In genomic region chr11:69383946-69384547, GRCh38 we compare ENCODE assay signal across 20 cellular contexts.
DNase-seq lines count a peak whose midpoint lies in the region; ATAC-seq, FAIRE-seq and TF ChIP-seq lines count a peak whose summit lies in the region.
"Had no signal": no experiment of that assay in that cellular context is flagged by ENCODE, and none has a peak within 500 bp of the region (broad histone marks: within the 10 kb centered on the region; RNA-seq: fewer than 3 reads in every experiment).

No MANE protein-coding gene starts in this region.

- no peak for TF ChIP-seq POLR2A in GM12892 (IDR thresholded peaks at IDR 0.05; ENCODE audit: low read depth, low read length)
- no peak for TF ChIP-seq POLR2A in spleen (IDR thresholded peaks at IDR 0.05)

- peak; percentile 3 for DNase-seq in activated T-cell treated with anti-CD3 and anti-CD28 coated beads, Interleukin-2, amount 50 U/mL, for 4 hours
- no peak for DNase-seq in activated T-cell treated with anti-CD3 and anti-CD28 coated beads, Interleukin-2, amount 50 U/mL, for 48 hours
- DNase-seq in GM12892 (ENCODE audit: insufficient read length) (peak; percentile 11), endodermal cell (peak; percentile 16), spleen (peak; percentile 40), SHP77 treated with DMSO at 0.1 percent for 48 hours (lab: John Stamatoyannopoulos, UW) (no peak), occipital lobe (lab: John Stamatoyannopoulos, UW) (no peak), hypothalamus (lab: John Stamatoyannopoulos, UW) (no peak)
- DNase-seq: C1 segment of cervical spinal cord, GDM1, KG1, NCI-H1436 treated with DMSO at 0.1 percent for 48 hours, NCI-H2029 treated with DMSO at 0.1 percent for 48 hours, NCI-H510A, NCI-H774, PC-9 had no signal

- ATAC-seq in activated T-cell treated with anti-CD3 and anti-CD28 coated beads, Interleukin-2, amount 50 U/mL, for 4 hours: no peak
- ATAC-seq: A549, GM12878, GM23338 had no signal

- H3K4me1 Mint-ChIP-seq in activated T-cell treated with anti-CD3 and anti-CD28 coated beads, Interleukin-2, amount 50 U/mL, for 4 hours (ENCODE audit: low read depth): no peaks in the 10 kb centered on the region
- no peaks in the 10 kb centered on the region for H3K4me1 Mint-ChIP-seq in endodermal cell
- H3K4me1 Mint-ChIP-seq: GM23338 had no signal

- H3K27ac ChIP-seq in endodermal cell (ENCODE audit: low read depth, low read length) (no peak overlapping the region), spleen (no peak overlapping the region)
- H3K27ac ChIP-seq: A549, PC-9 had no signal

- H3K4me1 ChIP-seq in endodermal cell (ENCODE audit: control insufficient read depth, insufficient read depth, low read length) (peaks cover 3% of the 10 kb centered on the region), spleen (peaks cover 0 to 6% (median 0%) of the 10 kb centered on the region in 6 donors)
- H3K4me1 ChIP-seq: A549 had no signal

- no peak for FAIRE-seq in GM12892 (lab: Jason Lieb, UNC)
- FAIRE-seq: A549, GM12878, GM18507 had no signal

- H3K36me3 Mint-ChIP-seq in activated T-cell treated with anti-CD3 and anti-CD28 coated beads, Interleukin-2, amount 50 U/mL, for 4 hours (ENCODE audit: insufficient read depth): no peaks in the 10 kb centered on the region
- peaks cover 3% of the 10 kb centered on the region for H3K36me3 Mint-ChIP-seq in endodermal cell (ENCODE audit: low read depth)

- WGBS in endodermal cell (ENCODE audit: insufficient coverage in 1 of 2, insufficient read length in 1 of 2), 2 experiments: 93% methylated on average over 10 of the region's 10 CpGs
- WGBS in spleen, 5 donors: 80 to 93% (median 88%) methylated on average over 10 of the region's 10 CpGs

- TF ChIP-seq CTCF in endodermal cell (conservative IDR thresholded peaks at IDR 0.05): no peak
- no peak for TF ChIP-seq CTCF in spleen (IDR thresholded peaks at IDR 0.05 in 8 of 11, conservative IDR thresholded peaks at IDR 0.05 in 3 of 11)

- no peak overlapping the region for H3K9ac ChIP-seq in endodermal cell (ENCODE audit: extremely low read depth, low read length, poor library complexity, severe bottlenecking)

- peaks cover 19% of the 10 kb centered on the region for H3K9me3 Mint-ChIP-seq in activated T-cell treated with anti-CD3 and anti-CD28 coated beads, Interleukin-2, amount 50 U/mL, for 4 hours
- H3K9me3 Mint-ChIP-seq in endodermal cell: peaks cover 24% of the 10 kb centered on the region

- H3K27ac Mint-ChIP-seq in endodermal cell: no peak overlapping the region
- H3K27ac Mint-ChIP-seq: GM23338 had no signal

- no peaks in the 10 kb centered on the region for H3K27me3 Mint-ChIP-seq in activated T-cell treated with anti-CD3 and anti-CD28 coated beads, Interleukin-2, amount 50 U/mL, for 4 hours (ENCODE audit: low read depth)
- no peaks in the 10 kb centered on the region for H3K27me3 Mint-ChIP-seq in endodermal cell (ENCODE audit: insufficient read depth)

- H3K4me3 Mint-ChIP-seq in activated T-cell treated with anti-CD3 and anti-CD28 coated beads, Interleukin-2, amount 50 U/mL, for 4 hours: no peak overlapping the region
- H3K4me3 Mint-ChIP-seq in endodermal cell: no peak overlapping the region
- H3K4me3 Mint-ChIP-seq: GM23338 had no signal

- H3K36me3 ChIP-seq in endodermal cell (ENCODE audit: control insufficient read depth, insufficient read depth, low read length) (no peaks in the 10 kb centered on the region), spleen (no peaks in the 10 kb centered on the region)

- H3K4me3 ChIP-seq in endodermal cell (ENCODE audit: low read length) (no peak overlapping the region), spleen (no peak overlapping the region)
- H3K4me3 ChIP-seq: A549, GM12878, GM23338, PC-9 had no signal

- H3K27me3 ChIP-seq in endodermal cell (ENCODE audit: control insufficient read depth, insufficient read depth, low read length, poor library complexity, severe bottlenecking): no peaks in the 10 kb centered on the region
- no peaks in the 10 kb centered on the region for H3K27me3 ChIP-seq in spleen (replicated peaks in 1 of 7)

- intact Hi-C loops in spleen (cut with DNase I; ENCODE audit: low total_unique reads): no loop called here

- H3K9me3 ChIP-seq in endodermal cell (ENCODE audit: control insufficient read depth, low read length) (peaks cover 21% of the 10 kb centered on the region), spleen (peaks cover 4 to 21% (median 18%) of the 10 kb centered on the region in 8 donors)

Comparison
In these comparisons a context has a peak if more than half of its experiments do, and no peak if none do; other contexts are left out.
1. DNase-seq: peak in activated T-cell treated with anti-CD3 and anti-CD28 coated beads, Interleukin-2, amount 50 U/mL, for 4 hours (single experiment), GM12892 (single experiment), endodermal cell (single experiment) and spleen (single experiment); none in activated T-cell treated with anti-CD3 and anti-CD28 coated beads, Interleukin-2, amount 50 U/mL, for 48 hours (0 of 2), SHP77 treated with DMSO at 0.1 percent for 48 hours (single experiment), occipital lobe (single experiment) and hypothalamus (0 of 51).